In genomic region chr6:134165827-134166226, GRCh38 we compare ENCODE assay signal across 21 cellular contexts.
A peak's percentile ranks its signal among the peaks of the same experiment; 100 is the strongest.
DNase-seq lines count a peak whose midpoint lies in the region; ATAC-seq, FAIRE-seq and TF ChIP-seq lines count a peak whose summit lies in the region.
"Had no signal": no experiment of that assay in that cellular context is flagged by ENCODE, and none has a peak within 500 bp of the region (broad histone marks: within the 10 kb centered on the region; RNA-seq: fewer than 3 reads in every experiment).

No MANE protein-coding gene starts in this region.

- WGBS in A549 (ENCODE audit: missing lambda C conversion rate): 78% methylated on average over 5 of the region's 5 CpGs
- WGBS in IMR-90 (ENCODE audit: extremely low coverage in 2 of 2, insufficient read length in 1 of 2), 2 experiments: 58% methylated on average over 2 of the region's 5 CpGs; no CpG with 5 or more reads in 1 of the 2 experiments

- ATAC-seq in A549 (peak; percentile 28 to 31; a peak in 3 of 6 replicates), IMR-90 (ENCODE audit: low read depth) (no peak), esophagus mucosa (peak; percentile 11), HG03469 (IDR thresholded peaks at IDR 0.05; ENCODE audit: unreplicated experiment) (no peak)
- ATAC-seq: Right ventricle myocardium inferior had no signal

- no peak overlapping the region for H3K27ac ChIP-seq in A549
- no peak overlapping the region for H3K27ac ChIP-seq in IMR-90 (ENCODE audit: insufficient read depth, low read length)

- no peak overlapping the region for H2BK5ac ChIP-seq in IMR-90 (ENCODE audit: low read depth, low read length, poor library complexity, severe bottlenecking)

- H4K20me1 ChIP-seq in IMR-90 (ENCODE audit: insufficient read depth, low read length): peaks cover 25% of the 10 kb centered on the region

- no peaks in the 10 kb centered on the region for H3K9me3 Mint-ChIP-seq in immature natural killer cell
- H3K9me3 Mint-ChIP-seq: CD14-positive monocyte, IgD-negative memory B cell had no signal

- no peak overlapping the region for H2AK5ac ChIP-seq in IMR-90 (ENCODE audit: low read depth, low read length)

- TF ChIP-seq POLR2A in A549 (IDR thresholded peaks at IDR 0.05; ENCODE audit: low read length): no peak
- peak; percentile 9; the same call in 1 of the 2 replicates for TF ChIP-seq POLR2A in IMR-90 (IDR thresholded peaks at IDR 0.05; ENCODE audit: low read depth, low read length)

- TF ChIP-seq RAD21 in A549 (conservative IDR thresholded peaks at IDR 0.05 in 1 of 2, IDR thresholded peaks at IDR 0.05 in 1 of 2): no peak
- TF ChIP-seq RAD21 in IMR-90 (IDR thresholded peaks at IDR 0.05; ENCODE audit: low read length): no peak

- H3K23ac ChIP-seq in IMR-90 (ENCODE audit: low read depth, low read length): no peak overlapping the region

- H3K27me3 ChIP-seq in IMR-90 (ENCODE audit: control insufficient read depth, insufficient read depth, low read length): no peaks in the 10 kb centered on the region
- H3K27me3 ChIP-seq: Peyer's patch had no signal

- dilution Hi-C loops in IMR-90 (cut with HindIII; ENCODE audit: low sequenced_read_pairs, unreplicated experiment): loop anchor here (10.0 kb wide), 1 partner anchor 659 kb away; no protein-coding TSS in a partner anchor

- BruUV-seq in IMR-90 (replicated peaks; lab: Mats Ljungman, UMichigan): no TSS peak

- intact Hi-C loops in IMR-90 (cut with micrococcal nuclease): no loop called here

- no peak overlapping the region for H4K8ac ChIP-seq in IMR-90 (ENCODE audit: low read depth in 2 of 2, low read length in 2 of 2)

- no peak for TF ChIP-seq CTCF in A549 (IDR thresholded peaks at IDR 0.05)
- no peak for TF ChIP-seq CTCF in IMR-90 (conservative IDR thresholded peaks at IDR 0.05; ENCODE audit: low read depth, low read length)

- CTCF ChIA-PET in A549 (lab: Yijun Ruan, JAX): interaction anchor here (0.8 to 3.5 kb wide), 6 partner anchors 8 to 775 kb away, joined by 3 to 20 read pairs (median 6); no protein-coding TSS in a partner anchor
- CTCF ChIA-PET in IMR-90 (lab: Yijun Ruan, JAX): interaction anchor here (0.6 kb wide), 1 partner anchor 775 kb away, joined by 3 read pairs; no protein-coding TSS in a partner anchor

- H3K4me1 ChIP-seq in A549 (peaks cover 27% of the 10 kb centered on the region; the same call in 2 of the 3 replicates), IMR-90 (ENCODE audit: control insufficient read depth, insufficient read depth, low read length) (no peaks in the 10 kb centered on the region; the same call in 1 of the 2 replicates)

- H3K27me3 Mint-ChIP-seq in immature natural killer cell (ENCODE audit: low read depth in 3 of 3): peaks cover 0 to 4% (median 3%) of the 10 kb centered on the region in 3 donors
- H3K27me3 Mint-ChIP-seq: IgD-negative memory B cell had no signal

- H3K36me3 Mint-ChIP-seq in immature natural killer cell: no peaks in the 10 kb centered on the region

- H2BK120ac ChIP-seq in IMR-90 (ENCODE audit: low read depth, low read length): no peak overlapping the region

- H3K18ac ChIP-seq in IMR-90 (ENCODE audit: low read depth, low read length): no peak overlapping the region

- H3K14ac ChIP-seq in IMR-90 (replicated peaks; ENCODE audit: low read depth, low read length): no peak overlapping the region

- no peak overlapping the region for H3K9ac ChIP-seq in IMR-90 (ENCODE audit: low read depth, low read length)

- no peak overlapping the region for H3K27ac Mint-ChIP-seq in immature natural killer cell
- H3K27ac Mint-ChIP-seq: IgD-negative memory B cell had no signal

- no peak overlapping the region for H3K56ac ChIP-seq in IMR-90 (ENCODE audit: extremely low read depth, insufficient read depth, low read length)

- no peak overlapping the region for H4K91ac ChIP-seq in IMR-90 (ENCODE audit: insufficient read depth, low read depth, low read length)

- H3K79me1 ChIP-seq in IMR-90 (ENCODE audit: low read depth in 1 of 2, low read length in 2 of 2): peaks cover 0 to 11% of the 10 kb centered on the region in 2 experiments; a peak in 2 of 4 replicates

- FAIRE-seq in A549 (lab: Jason Lieb, UNC): no peak
- FAIRE-seq: A204.1, GM19239 had no signal

- H3K4me3 Mint-ChIP-seq in immature natural killer cell: no peak overlapping the region
- H3K4me3 Mint-ChIP-seq: CD14-positive monocyte, IgD-negative memory B cell had no signal

- H3K4ac ChIP-seq in IMR-90 (ENCODE audit: low read depth, low read length): no peak overlapping the region

- TF ChIP-seq EP300 in A549 (IDR thresholded peaks at IDR 0.05): no peak

- H3K4me2 ChIP-seq in A549: no peak overlapping the region
- H3K4me2 ChIP-seq in IMR-90 (ENCODE audit: low read depth, low read length): no peak overlapping the region

- no peak overlapping the region for H2AFZ ChIP-seq in IMR-90 (replicated peaks; ENCODE audit: low read length, poor library complexity)

- H4K5ac ChIP-seq in IMR-90 (ENCODE audit: low read depth, low read length): no peak overlapping the region

- no peak overlapping the region for H3K4me3 ChIP-seq in A549
- H3K4me3 ChIP-seq in IMR-90 (ENCODE audit: insufficient read depth, low read depth, low read length): no peak overlapping the region
- H3K4me3 ChIP-seq: Peyer's patch had no signal

- H3K36me3 ChIP-seq in IMR-90 (ENCODE audit: control insufficient read depth, insufficient read depth, low read length): peaks cover 28% of the 10 kb centered on the region

- H2BK15ac ChIP-seq in IMR-90 (ENCODE audit: low read depth, low read length): no peak overlapping the region

- H3K4me1 Mint-ChIP-seq in immature natural killer cell: no peaks in the 10 kb centered on the region

- peaks cover 3% of the 10 kb centered on the region; the same call in 1 of the 2 replicates for H3K9me1 ChIP-seq in IMR-90 (ENCODE audit: insufficient read depth, low read length)

- H3K9me3 ChIP-seq in A549 (no peaks in the 10 kb centered on the region), IMR-90 (ENCODE audit: control insufficient read depth, insufficient read depth, low read length) (no peaks in the 10 kb centered on the region)
- H3K9me3 ChIP-seq: Caco-2, Peyer's patch had no signal

- in situ Hi-C loops in IMR-90 (cut with MboI; ENCODE audit: low sequenced_read_pairs): loop anchor here (5.0 kb wide), 1 partner anchor 656 kb away; no protein-coding TSS in a partner anchor

- no peak for DNase-seq in A549 (ENCODE audit: low read depth in 1 of 2, low spot score in 1 of 2)
- peak; percentile 53 for DNase-seq in IMR-90
- DNase-seq in myocyte (ENCODE audit: low read depth): peak; percentile 30
- no peak for DNase-seq in immature natural killer cell
- DNase-seq in kidney glomerular epithelial cell (lab: John Stamatoyannopoulos, UW): no peak
- no peak for DNase-seq in ureter (ENCODE audit: low spot score)
- DNase-seq: Caco-2, Kasumi-1, NCI-H1105 treated with DMSO at 0.1 percent for 48 hours, NCI-H1694 treated with DMSO at 0.1 percent for 48 hours, NCI-H2107, NCI-H2227 treated with DMSO at 0.1 percent for 48 hours, NCI-H524, Peyer's patch had no signal

- H2AK9ac ChIP-seq in IMR-90 (replicated peaks; ENCODE audit: low read depth, low read length, poor library complexity): no peak overlapping the region

- POLR2A ChIA-PET in A549 (lab: Yijun Ruan, JAX): interaction anchor here (1.5 kb wide), 1 partner anchor 8 kb away, joined by 3 read pairs; no protein-coding TSS in a partner anchor
- POLR2A ChIA-PET in IMR-90 (lab: Charles Lee; ENCODE audit: unreplicated experiment): no interaction called here

- no peak overlapping the region for H2BK20ac ChIP-seq in IMR-90 (ENCODE audit: low read depth, low read length)

TF ChIP-seq in A549, 52 proteins besides CTCF, POLR2A, EP300 and RAD21 (continues in another document):
- TF ChIP-seq ZFP36 (IDR thresholded peaks at IDR 0.05; ENCODE audit: borderline replicate concordance, partially characterized antibody) (no peak), ESRRA (IDR thresholded peaks at IDR 0.05; ENCODE audit: borderline replicate concordance, low read length) (no peak), CEBPB (IDR thresholded peaks at IDR 0.05) (no peak), ELK1 (IDR thresholded peaks at IDR 0.05; ENCODE audit: low read depth, low read length) (no peak), ZC3H11A (IDR thresholded peaks at IDR 0.05) (no peak), CHD4 (IDR thresholded peaks at IDR 0.05; ENCODE audit: borderline replicate concordance) (no peak), TP53 (CRISPR knock-in tag; IDR thresholded peaks at IDR 0.05) (no peak), KDM5A (IDR thresholded peaks at IDR 0.05) (no peak), JUN (IDR thresholded peaks at IDR 0.05) (no peak), KDM1A (IDR thresholded peaks at IDR 0.05; ENCODE audit: low read depth) (no peak)

TF ChIP-seq in IMR-90, 13 proteins besides CTCF, POLR2A, EP300 and RAD21 (continues in another document):
- TF ChIP-seq NFE2L2 (IDR thresholded peaks at IDR 0.05; ENCODE audit: low read depth, low read length) (no peak), CEBPB (IDR thresholded peaks at IDR 0.05; ENCODE audit: low read depth, low read length) (no peak), MAFK (IDR thresholded peaks at IDR 0.05; ENCODE audit: low read depth, low read length) (no peak), CHD1 (IDR thresholded peaks at IDR 0.05; ENCODE audit: low read depth, low read length) (no peak), RCOR1 (IDR thresholded peaks at IDR 0.05; ENCODE audit: insufficient replicate concordance, low read length) (no peak), ELK1 (IDR thresholded peaks at IDR 0.05; ENCODE audit: borderline replicate concordance, low read depth, low read length) (no peak), MXI1 (IDR thresholded peaks at IDR 0.05; ENCODE audit: borderline replicate concordance, low read depth, low read length) (no peak), SMC3 (IDR thresholded peaks at IDR 0.05; ENCODE audit: low read depth, low read length) (no peak), FOS (IDR thresholded peaks at IDR 0.05; ENCODE audit: low read depth, low read length) (no peak), RFX5 (IDR thresholded peaks at IDR 0.05; ENCODE audit: low read depth, low read length) (no peak)
- TF ChIP-seq, protein P1, sequence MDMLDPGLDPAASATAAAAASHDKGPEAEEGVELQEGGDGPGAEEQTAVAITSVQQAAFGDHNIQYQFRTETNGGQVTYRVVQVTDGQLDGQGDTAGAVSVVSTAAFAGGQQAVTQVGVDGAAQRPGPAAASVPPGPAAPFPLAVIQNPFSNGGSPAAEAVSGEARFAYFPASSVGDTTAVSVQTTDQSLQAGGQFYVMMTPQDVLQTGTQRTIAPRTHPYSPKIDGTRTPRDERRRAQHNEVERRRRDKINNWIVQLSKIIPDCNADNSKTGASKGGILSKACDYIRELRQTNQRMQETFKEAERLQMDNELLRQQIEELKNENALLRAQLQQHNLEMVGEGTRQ (IDR thresholded peaks at IDR 0.05; ENCODE audit: low read depth, low read length): no peak

Comparison
In these comparisons a context has a peak if more than half of its experiments do, and no peak if none do; other contexts are left out.
1. ATAC-seq: peak in A549 (2 of 2) and esophagus mucosa (single experiment); none in IMR-90 (single experiment) and HG03469 (single experiment).
2. DNase-seq: peak in IMR-90 (single experiment) and myocyte (single experiment); none in A549 (0 of 2), immature natural killer cell (0 of 3), kidney glomerular epithelial cell (single experiment) and ureter (single experiment).